Comparison of ENCODE assay signal across 12 cellular contexts in the genomic region with DNA sequence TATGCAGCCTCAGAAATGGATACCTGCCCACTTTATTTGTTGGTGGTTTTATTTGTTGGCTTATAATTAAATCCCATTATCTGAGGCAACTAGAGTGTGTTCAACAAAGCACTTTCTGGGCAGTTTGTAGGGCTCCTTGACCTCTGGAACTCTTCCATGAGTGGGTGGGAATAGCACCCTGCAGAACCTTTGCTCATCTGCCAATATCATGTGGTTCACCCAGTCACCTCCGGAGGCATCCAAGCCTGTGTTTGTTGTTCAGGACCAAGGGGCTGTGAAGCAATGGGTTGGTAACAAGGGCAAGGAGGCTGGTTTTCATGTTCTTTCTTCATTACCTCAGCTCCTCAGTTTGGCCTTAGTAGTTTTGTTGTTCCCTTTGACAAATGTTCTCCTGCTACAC.
DNase-seq lines count a peak whose midpoint lies in the region; TF ChIP-seq lines count a peak whose summit lies in the region.
"Had no signal": no experiment of that assay in that cellular context is flagged by ENCODE, and none has a peak within 500 bp of the region (broad histone marks: within the 10 kb centered on the region; RNA-seq: fewer than 3 reads in every experiment).

No MANE protein-coding gene starts in this region.

- H3K4me2 ChIP-seq in mesendoderm (ENCODE audit: low read length): no peak overlapping the region

- in situ Hi-C loops in brain microvascular endothelial cell (cut with HindIII; ENCODE audit: low pct_ligation_motif_present, low sequenced_read_pairs): no loop called here

- H3K4me3 ChIP-seq in brain microvascular endothelial cell (ENCODE audit: low read depth, low read length): no peak overlapping the region
- no peak overlapping the region for H3K4me3 ChIP-seq in mesendoderm (ENCODE audit: low read length)
- H3K4me3 ChIP-seq: colonic mucosa had no signal

- no peak overlapping the region for H2BK5ac ChIP-seq in mesendoderm (ENCODE audit: low read length)

- no peaks in the 10 kb centered on the region for H3K36me3 ChIP-seq in brain microvascular endothelial cell (replicated peaks)
- H3K36me3 ChIP-seq in mesendoderm (ENCODE audit: control insufficient read depth, insufficient read depth, low read length): no peaks in the 10 kb centered on the region
- H3K36me3 ChIP-seq: colonic mucosa had no signal

- no peak overlapping the region for H3K56ac ChIP-seq in mesendoderm (ENCODE audit: low read length)

- no peak overlapping the region for H3K4ac ChIP-seq in mesendoderm (ENCODE audit: low read depth, low read length)

- peak; percentile 38 for TF ChIP-seq CTCF in brain microvascular endothelial cell (IDR thresholded peaks at IDR 0.05; ENCODE audit: low read depth, low read length, missing control alignments)

- H3K27me3 ChIP-seq in brain microvascular endothelial cell (replicated peaks) (no peaks in the 10 kb centered on the region), mesendoderm (ENCODE audit: insufficient read depth, low read length, poor library complexity) (no peaks in the 10 kb centered on the region)
- H3K27me3 ChIP-seq: colonic mucosa had no signal

- H4K5ac ChIP-seq in mesendoderm (ENCODE audit: low read length): no peak overlapping the region

- no peak overlapping the region for H3K18ac ChIP-seq in mesendoderm (ENCODE audit: low read length)

- no peak overlapping the region for H3K23ac ChIP-seq in mesendoderm (ENCODE audit: low read length)

- no peak overlapping the region for H2AK5ac ChIP-seq in mesendoderm (ENCODE audit: low read length)

- H2BK120ac ChIP-seq in mesendoderm (ENCODE audit: low read depth, low read length): no peak overlapping the region

- H3K9ac ChIP-seq in mesendoderm (ENCODE audit: low read length): no peak overlapping the region

- H3K79me1 ChIP-seq in mesendoderm (ENCODE audit: low read length): no peaks in the 10 kb centered on the region

- DNase-seq in EL: peak; percentile 29
- DNase-seq in HuH-7 (ENCODE audit: low spot score): peak; percentile 11
- DNase-seq in brain microvascular endothelial cell: no peak
- peak; percentile 59 for DNase-seq in mesendoderm
- DNase-seq in activated CD8-positive, alpha-beta memory T cell treated with anti-CD3 and anti-CD28 coated beads, Interleukin-2, amount 50 U/mL, for 4 hours: no peak
- no peak for DNase-seq in activated T-cell treated with anti-CD3 and anti-CD28 coated beads, Interleukin-2, amount 50 U/mL, for 1 hour
- DNase-seq in NCI-H146 (lab: John Stamatoyannopoulos, UW): no peak
- DNase-seq: activated gamma-delta T cell treated with Interleukin-2 at 50 U/mL for 16 hours; colonic mucosa; NCI-H1436 treated with DMSO at 0.1 percent for 48 hours; RPMI8226; stimulated activated naive CD4-positive, alpha-beta T cell treated with Interleukin-2 at 50 U/mL for 16 hours had no signal

- no peak overlapping the region for H2BK15ac ChIP-seq in mesendoderm (replicated peaks; ENCODE audit: low read depth)

- no CpG with 5 or more reads among the region's 1 CpG for WGBS in mesendoderm (ENCODE audit: extremely low coverage, insufficient coverage, low lambda C conversion rate)

- no peak overlapping the region for H4K8ac ChIP-seq in mesendoderm (ENCODE audit: low read depth, low read length)

- H3K27ac ChIP-seq in brain microvascular endothelial cell (no peak overlapping the region), mesendoderm (ENCODE audit: low read depth, low read length) (no peak overlapping the region)
- H3K27ac ChIP-seq: colonic mucosa had no signal

- peaks cover 4% of the 10 kb centered on the region for H3K4me1 ChIP-seq in mesendoderm (ENCODE audit: control insufficient read depth, low read depth, low read length)
- H3K4me1 ChIP-seq: colonic mucosa had no signal

- H3K79me2 ChIP-seq in mesendoderm (ENCODE audit: control insufficient read depth, insufficient read depth, low read length): no peaks in the 10 kb centered on the region

Comparison
In these comparisons a context has a peak if more than half of its experiments do, and no peak if none do; other contexts are left out.
1. DNase-seq: peak in EL (single experiment), HuH-7 (single experiment) and mesendoderm (single experiment); none in brain microvascular endothelial cell (single experiment), activated CD8-positive, alpha-beta memory T cell treated with anti-CD3 and anti-CD28 coated beads, Interleukin-2, amount 50 U/mL, for 4 hours (single experiment), activated T-cell treated with anti-CD3 and anti-CD28 coated beads, Interleukin-2, amount 50 U/mL, for 1 hour (single experiment) and NCI-H146 (single experiment).